ENCODE assay signal across 29 cellular contexts in the genomic region with DNA sequence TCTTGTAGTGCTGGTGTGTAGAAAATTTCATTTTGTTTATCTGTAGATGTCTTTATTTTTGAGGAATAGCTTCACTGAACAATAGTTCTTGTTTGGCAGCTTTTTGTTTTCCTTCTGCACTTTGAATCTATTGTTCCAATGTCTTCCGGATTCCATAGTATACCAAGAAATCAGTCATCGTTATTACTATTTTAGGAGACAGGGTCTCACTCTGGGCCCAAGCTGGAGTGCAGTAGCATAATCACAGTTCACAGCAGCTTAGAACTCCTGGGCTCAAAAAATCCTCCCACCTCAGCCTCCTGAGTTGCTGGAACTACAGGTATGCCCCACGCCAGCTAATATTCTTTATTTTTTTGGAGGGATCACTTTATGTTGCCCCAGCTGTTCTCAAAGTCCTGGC.
"Had no signal": no experiment of that assay in that cellular context is flagged by ENCODE, and none has a peak within 500 bp of the region (broad histone marks: within the 10 kb centered on the region; RNA-seq: fewer than 3 reads in every experiment).

No MANE protein-coding gene starts in this region.

- FAIRE-seq: urothelium cell line had no signal

- DNase-seq: islet precursor cell; left ventricle myocardium inferior; mesendoderm; naive B cell; natural killer cell; nephron progenitor cell; occipital lobe; ovary; stimulated activated CD4-positive, alpha-beta T cell treated with anti-CD3 and anti-CD28 coated beads, Interleukin-12 subunit alpha, Interleukin-12 subunit beta, amount 100 ng/mL, for 4 hours; stimulated activated CD4-positive, alpha-beta T cell treated with anti-CD3 and anti-CD28 coated beads, Interleukin-15, amount 100 ng/mL, for 24 hours; stimulated activated CD4-positive, alpha-beta T cell treated with anti-CD3 and anti-CD28 coated beads, Interleukin-2, amount 100 ng/mL, for 24 hours; stimulated activated CD4-positive, alpha-beta T cell treated with anti-CD3 and anti-CD28 coated beads, Interleukin-4, amount 100 ng/mL, for 1 hour; stimulated activated naive B cell treated with anti-CD40 and anti-IgM and Interleukin-4, amounts not matched to agents 10 μg/mL and 1 μg/mL and 100 μg/mL, for 72 hours; stimulated activated naive CD8-positive, alpha-beta T cell treated with anti-CD3 and anti-CD28 coated beads, Interleukin-15, Interleukin-2, amounts not matched to agents 100 U/mL and 50 U/mL, for 24 hours; stomach; testis; thyroid gland; transverse colon; upper lobe of right lung had no signal

- H3K9me3 ChIP-seq: neutrophil, ovary, testis, thyroid gland, transverse colon, upper lobe of right lung had no signal

- ATAC-seq: natural killer cell; sciatic nerve; stimulated activated naive B cell treated with anti-CD40 and anti-IgM and Interleukin-4, amounts not matched to agents 10 μg/mL and 1 μg/mL and 100 μg/mL, for 72 hours; stimulated activated naive CD8-positive, alpha-beta T cell treated with anti-CD3 and anti-CD28 coated beads, Interleukin-15, Interleukin-2, amounts not matched to agents 100 U/mL and 50 U/mL, for 24 hours; upper lobe of right lung had no signal

- H3K79me2 ChIP-seq: hepatocyte had no signal

- H3K27ac Mint-ChIP-seq: mesothelial cell of epicardium; naive B cell; natural killer cell; nephron progenitor cell; neural progenitor cell; progenitor cell of endocrine pancreas; stimulated activated naive B cell treated with anti-CD40 and anti-IgM and Interleukin-4, amounts not matched to agents 10 μg/mL and 1 μg/mL and 100 μg/mL, for 72 hours had no signal

- H3K36me3 Mint-ChIP-seq: naive B cell; natural killer cell; neural progenitor cell; stimulated activated naive B cell treated with anti-CD40 and anti-IgM and Interleukin-4, amounts not matched to agents 10 μg/mL and 1 μg/mL and 100 μg/mL, for 72 hours had no signal

- H2AFZ ChIP-seq: hepatocyte, neural progenitor cell had no signal

- H3K27me3 ChIP-seq: hepatocyte, neural progenitor cell, neutrophil, ovary, right atrium auricular region, stomach, testis, thyroid gland, transverse colon, upper lobe of right lung had no signal

- H3K9ac ChIP-seq: neural progenitor cell had no signal

- H3K27ac ChIP-seq: hepatocyte, left ventricle myocardium inferior, neural progenitor cell, neutrophil, ovary, right atrium auricular region, skin epidermis, stomach, testis, thyroid gland, transverse colon, upper lobe of right lung had no signal

- H3K27me3 Mint-ChIP-seq: naive B cell, progenitor cell of endocrine pancreas had no signal

- H3K4me2 ChIP-seq: hepatocyte, neural progenitor cell had no signal

- H3K4me3 Mint-ChIP-seq: mesothelial cell of epicardium; naive B cell; natural killer cell; nephron progenitor cell; neural progenitor cell; stimulated activated naive B cell treated with anti-CD40 and anti-IgM and Interleukin-4, amounts not matched to agents 10 μg/mL and 1 μg/mL and 100 μg/mL, for 72 hours had no signal

- H3K4me3 ChIP-seq: hepatocyte, left ventricle myocardium inferior, lung, neural progenitor cell, ovary, right atrium auricular region, skin epidermis, stomach, testis, thyroid gland, transverse colon, upper lobe of right lung had no signal

- H3K4me1 ChIP-seq: neural progenitor cell, right atrium auricular region, stomach, testis, thyroid gland, transverse colon, upper lobe of right lung had no signal

- H3K36me3 ChIP-seq: left ventricle myocardium inferior, neural progenitor cell, neutrophil, ovary, right atrium auricular region, stomach, thyroid gland, transverse colon, upper lobe of right lung had no signal

- H3K4me1 Mint-ChIP-seq: mesothelial cell of epicardium; naive B cell; natural killer cell; nephron progenitor cell; neural progenitor cell; stimulated activated naive B cell treated with anti-CD40 and anti-IgM and Interleukin-4, amounts not matched to agents 10 μg/mL and 1 μg/mL and 100 μg/mL, for 72 hours had no signal
